Comparison of ENCODE assay signal across 18 cellular contexts in the genomic region with DNA sequence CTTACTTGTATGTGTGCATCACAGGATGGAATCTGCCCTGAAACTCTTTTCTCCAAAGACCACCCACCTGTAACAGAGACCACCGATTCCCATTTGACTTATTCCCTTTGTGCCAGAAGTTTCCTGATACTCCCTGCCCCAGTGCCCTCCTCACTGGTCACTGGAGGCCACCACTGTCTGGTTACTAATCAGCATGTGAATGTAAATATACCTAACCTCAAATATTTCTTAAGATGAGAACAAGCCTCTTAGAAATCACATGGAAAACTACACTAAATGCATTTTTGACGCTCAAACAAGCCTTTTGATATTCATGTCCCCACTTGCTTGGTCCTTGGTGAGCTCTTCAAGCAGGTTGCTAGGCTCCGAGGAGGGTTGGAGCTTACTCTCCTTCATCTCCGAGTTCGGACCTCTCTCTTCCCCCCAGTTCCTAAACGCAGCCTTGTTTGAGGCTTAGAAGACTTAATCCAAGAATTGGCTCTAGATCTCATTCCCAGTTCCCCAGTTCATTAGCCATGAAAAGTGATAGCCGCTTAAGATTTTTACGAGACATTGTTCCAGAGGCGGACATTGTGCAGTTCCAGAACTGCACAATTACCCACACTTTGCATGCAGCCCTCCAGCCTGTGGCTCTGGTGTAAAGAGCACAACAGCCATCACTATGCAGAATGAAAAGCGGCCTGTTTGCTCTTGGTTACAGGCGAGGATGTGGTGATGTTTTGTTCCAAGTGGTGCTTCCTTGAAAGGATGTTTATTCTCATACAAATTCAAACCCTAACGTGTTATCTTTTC.
A peak's percentile ranks its signal among the peaks of the same experiment; 100 is the strongest.
DNase-seq lines count a peak whose midpoint lies in the region; ATAC-seq and TF ChIP-seq lines count a peak whose summit lies in the region.
"Had no signal": no experiment of that assay in that cellular context is flagged by ENCODE, and none has a peak within 500 bp of the region (broad histone marks: within the 10 kb centered on the region; RNA-seq: fewer than 3 reads in every experiment).

No MANE protein-coding gene starts in this region.

- no peak overlapping the region for H3K4me2 ChIP-seq in neural cell (ENCODE audit: low read length)

- peak; percentile 54 for DNase-seq in Ammon's horn (ENCODE audit: low spot score)
- DNase-seq in NCI-H187 treated with DMSO at 0.1 percent for 48 hours (lab: John Stamatoyannopoulos, UW) = peak; percentile 26
- peak; percentile 16 for DNase-seq in epithelial cell of prostate (ENCODE audit: low read depth, low spot score)
- no peak for DNase-seq in NOMO-1 treated with DMSO at 0.1 percent for 48 hours (lab: John Stamatoyannopoulos, UW; ENCODE audit: unreplicated experiment)
- DNase-seq: Caco-2, DMS53, NCI-H1105 treated with DMSO at 0.1 percent for 48 hours, NCI-H2081, NCI-H774, SHP77 had no signal

- H3K9me3 ChIP-seq in neural cell (ENCODE audit: low read length) = no peaks in the 10 kb centered on the region
- H3K9me3 ChIP-seq: Caco-2 had no signal

- peak overlapping the region; percentile 19 for H3K4me3 ChIP-seq in neural cell (ENCODE audit: low read length)
- H3K4me3 ChIP-seq: GM12878 had no signal

- ATAC-seq in HG02642 (IDR thresholded peaks at IDR 0.05; ENCODE audit: poor library complexity, unreplicated experiment) (no peak), GM21723 (IDR thresholded peaks at IDR 0.05; ENCODE audit: unreplicated experiment) (no peak), HG02610 (IDR thresholded peaks at IDR 0.05; ENCODE audit: unreplicated experiment) (no peak)
- ATAC-seq: GM12878, HepG2, SK-N-SH treated with all-trans-retinoic acid at 6 μM for 48 hours had no signal

- no peak for TF ChIP-seq RAD21 in neural cell (conservative IDR thresholded peaks at IDR 0.05)

- H3F3A ChIP-seq in neural cell (ENCODE audit: insufficient read depth, low read length, poor library complexity, severe bottlenecking) = peaks cover 5% of the 10 kb centered on the region

- no peak for TF ChIP-seq CTCF in neural cell (IDR thresholded peaks at IDR 0.05; ENCODE audit: poor library complexity, severe bottlenecking)

- no peaks in the 10 kb centered on the region for H4K20me1 ChIP-seq in neural cell (ENCODE audit: insufficient read depth)

- H3K79me2 ChIP-seq in neural cell (replicated peaks; ENCODE audit: insufficient read depth, low read length) = no peaks in the 10 kb centered on the region

- H2AFZ ChIP-seq in neural cell (ENCODE audit: low read depth, low read length) = no peak overlapping the region

- peak overlapping the region; percentile 48 for H3K9ac ChIP-seq in neural cell (ENCODE audit: low read length)

- H3K9me2 ChIP-seq in neural cell (ENCODE audit: insufficient read depth, low read length) = no peaks in the 10 kb centered on the region

- H3K27ac ChIP-seq in epithelial cell of prostate = no peak overlapping the region
- H3K27ac ChIP-seq in neural cell (ENCODE audit: low read length) = peak overlapping the region; percentile 82
- H3K27ac ChIP-seq: C4-2B had no signal

- no peak for TF ChIP-seq EP300 in neural cell (conservative IDR thresholded peaks at IDR 0.05; ENCODE audit: poor library complexity, severe bottlenecking)

- no peaks in the 10 kb centered on the region for H3K27me3 ChIP-seq in neural cell (ENCODE audit: insufficient read depth, low read depth, low read length)

- H3K36me3 ChIP-seq in neural cell (ENCODE audit: insufficient read depth, low read length) = no peaks in the 10 kb centered on the region

TF ChIP-seq in neural cell, 6 proteins besides CTCF, POLR2A, EP300 and RAD21:
- no peak for TF ChIP-seq MXI1 (conservative IDR thresholded peaks at IDR 0.05; ENCODE audit: poor library complexity, severe bottlenecking)
- TF ChIP-seq TAF1 (IDR thresholded peaks at IDR 0.05; ENCODE audit: low read depth) = no peak
- no peak for TF ChIP-seq SMC3 (conservative IDR thresholded peaks at IDR 0.05; ENCODE audit: poor library complexity)
- TF ChIP-seq, protein P1, sequence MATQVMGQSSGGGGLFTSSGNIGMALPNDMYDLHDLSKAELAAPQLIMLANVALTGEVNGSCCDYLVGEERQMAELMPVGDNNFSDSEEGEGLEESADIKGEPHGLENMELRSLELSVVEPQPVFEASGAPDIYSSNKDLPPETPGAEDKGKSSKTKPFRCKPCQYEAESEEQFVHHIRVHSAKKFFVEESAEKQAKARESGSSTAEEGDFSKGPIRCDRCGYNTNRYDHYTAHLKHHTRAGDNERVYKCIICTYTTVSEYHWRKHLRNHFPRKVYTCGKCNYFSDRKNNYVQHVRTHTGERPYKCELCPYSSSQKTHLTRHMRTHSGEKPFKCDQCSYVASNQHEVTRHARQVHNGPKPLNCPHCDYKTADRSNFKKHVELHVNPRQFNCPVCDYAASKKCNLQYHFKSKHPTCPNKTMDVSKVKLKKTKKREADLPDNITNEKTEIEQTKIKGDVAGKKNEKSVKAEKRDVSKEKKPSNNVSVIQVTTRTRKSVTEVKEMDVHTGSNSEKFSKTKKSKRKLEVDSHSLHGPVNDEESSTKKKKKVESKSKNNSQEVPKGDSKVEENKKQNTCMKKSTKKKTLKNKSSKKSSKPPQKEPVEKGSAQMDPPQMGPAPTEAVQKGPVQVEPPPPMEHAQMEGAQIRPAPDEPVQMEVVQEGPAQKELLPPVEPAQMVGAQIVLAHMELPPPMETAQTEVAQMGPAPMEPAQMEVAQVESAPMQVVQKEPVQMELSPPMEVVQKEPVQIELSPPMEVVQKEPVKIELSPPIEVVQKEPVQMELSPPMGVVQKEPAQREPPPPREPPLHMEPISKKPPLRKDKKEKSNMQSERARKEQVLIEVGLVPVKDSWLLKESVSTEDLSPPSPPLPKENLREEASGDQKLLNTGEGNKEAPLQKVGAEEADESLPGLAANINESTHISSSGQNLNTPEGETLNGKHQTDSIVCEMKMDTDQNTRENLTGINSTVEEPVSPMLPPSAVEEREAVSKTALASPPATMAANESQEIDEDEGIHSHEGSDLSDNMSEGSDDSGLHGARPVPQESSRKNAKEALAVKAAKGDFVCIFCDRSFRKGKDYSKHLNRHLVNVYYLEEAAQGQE (IDR thresholded peaks at IDR 0.05; ENCODE audit: borderline replicate concordance) = no peak
TF ChIP-seq in neural cell: peak in this region for 0.
